ENCODE assay signal across 25 cellular contexts in genomic region chr4:25956260-25956659, GRCh38.
"Had no signal": no experiment of that assay in that cellular context is flagged by ENCODE, and none has a peak within 500 bp of the region (broad histone marks: within the 10 kb centered on the region; RNA-seq: fewer than 3 reads in every experiment).

No MANE protein-coding gene starts in this region.

- H3K27me3 Mint-ChIP-seq: memory B cell had no signal

- H3K4me3 ChIP-seq: esophagus muscularis mucosa, gastrocnemius medialis, heart right ventricle, lower lobe of right lung, psoas muscle, right lobe of liver, testis, tibial nerve, upper lobe of right lung, vagina had no signal

- H3K27me3 ChIP-seq: gastrocnemius medialis, right lobe of liver, testis, tibial nerve, upper lobe of right lung, vagina had no signal

- H3K4me1 Mint-ChIP-seq: memory B cell; naive B cell; stimulated activated memory B cell treated with anti-CD40 and anti-IgM and Interleukin-4, amounts not matched to agents 10 μg/mL and 1 μg/mL and 100 μg/mL, for 72 hours had no signal

- DNase-seq: effector memory CD4-positive, alpha-beta T cell; gastrocnemius medialis; heart right ventricle; hypothalamus; kidney glomerular epithelial cell; lower lobe of right lung; midbrain; naive B cell; psoas muscle; retina; right lobe of liver; stimulated activated CD4-positive, alpha-beta T cell treated with anti-CD3 and anti-CD28 coated beads, Interleukin-4, amount 100 ng/mL, for 1 hour; stimulated activated CD8-positive, alpha-beta memory T cell treated with anti-CD3 and anti-CD28 coated beads, Interleukin-4, amount 100 ng/mL, for 48 hours; testis; upper lobe of right lung had no signal

- H3K4me1 ChIP-seq: gastrocnemius medialis, heart right ventricle, lower lobe of right lung, psoas muscle, right lobe of liver, testis, upper lobe of right lung, vagina had no signal

- H3K36me3 Mint-ChIP-seq: memory B cell; naive B cell; stimulated activated memory B cell treated with anti-CD40 and anti-IgM and Interleukin-4, amounts not matched to agents 10 μg/mL and 1 μg/mL and 100 μg/mL, for 72 hours had no signal

- H3K36me3 ChIP-seq: esophagus muscularis mucosa, gastrocnemius medialis, heart right ventricle, lower lobe of right lung, neutrophil, right lobe of liver, tibial nerve, upper lobe of right lung, vagina had no signal

- H3K4me3 Mint-ChIP-seq: memory B cell; naive B cell; nephron; stimulated activated memory B cell treated with anti-CD40 and anti-IgM and Interleukin-4, amounts not matched to agents 10 μg/mL and 1 μg/mL and 100 μg/mL, for 72 hours; stimulated activated naive CD8-positive, alpha-beta T cell treated with anti-CD3 and anti-CD28 coated beads, Interleukin-15, Interleukin-2, amounts not matched to agents 100 ng/mL and 50 ng/mL, for 24 hours had no signal

- H3K27ac ChIP-seq: epithelial cell of prostate, esophagus muscularis mucosa, gastrocnemius medialis, heart right ventricle, lower lobe of right lung, neutrophil, psoas muscle, right lobe of liver, testis, tibial nerve, upper lobe of right lung, vagina had no signal

- ATAC-seq: gastrocnemius medialis; heart right ventricle; left lobe of liver; lower lobe of right lung; psoas muscle; right lobe of liver; stimulated activated memory B cell treated with anti-CD40 and anti-IgM and Interleukin-4, amounts not matched to agents 10 μg/mL and 1 μg/mL and 100 μg/mL, for 72 hours; upper lobe of right lung had no signal

- H3K27ac Mint-ChIP-seq: memory B cell; naive B cell; stimulated activated memory B cell treated with anti-CD40 and anti-IgM and Interleukin-4, amounts not matched to agents 10 μg/mL and 1 μg/mL and 100 μg/mL, for 72 hours; stimulated activated naive CD8-positive, alpha-beta T cell treated with anti-CD3 and anti-CD28 coated beads, Interleukin-15, Interleukin-2, amounts not matched to agents 100 ng/mL and 50 ng/mL, for 24 hours had no signal

- H3K9me3 Mint-ChIP-seq: nephron; stimulated activated naive CD8-positive, alpha-beta T cell treated with anti-CD3 and anti-CD28 coated beads, Interleukin-15, Interleukin-2, amounts not matched to agents 100 ng/mL and 50 ng/mL, for 24 hours had no signal
